ENCODE assay signal across 9 cellular contexts in genomic region chr12:52044284-52044983, GRCh38. TPM values are rescaled to one million over a fixed set of nuclear protein-coding genes. Genes with fewer than 3 reads are reported as not detected.
DNase-seq lines count a peak whose midpoint lies in the region; ATAC-seq and TF ChIP-seq lines count a peak whose summit lies in the region.
"Had no signal": no experiment of that assay in that cellular context is flagged by ENCODE, and none has a peak within 500 bp of the region (broad histone marks: within the 10 kb centered on the region; RNA-seq: fewer than 3 reads in every experiment).

No MANE protein-coding gene starts in this region.

- peak overlapping the region; percentile 1 to 22 (median 13) for H3K4me3 ChIP-seq in esophagus muscularis mucosa

- no peak for ATAC-seq in HG02970 (IDR thresholded peaks at IDR 0.05; ENCODE audit: low FRiP score, unreplicated experiment)
- ATAC-seq in GM21576 (IDR thresholded peaks at IDR 0.05; ENCODE audit: unreplicated experiment): no peak
- ATAC-seq in GM21367 (IDR thresholded peaks at IDR 0.05; ENCODE audit: unreplicated experiment): no peak

- H3K27me3 ChIP-seq in esophagus muscularis mucosa: no peaks in the 10 kb centered on the region

- no peak for TF ChIP-seq CTCF in esophagus muscularis mucosa (IDR thresholded peaks at IDR 0.05)

- peaks cover 0 to 30% (median 0%) of the 10 kb centered on the region in 4 donors for H3K36me3 ChIP-seq in esophagus muscularis mucosa

- peak overlapping the region; percentile 91 to 100 (median 97) for H3K27ac ChIP-seq in esophagus muscularis mucosa (replicated peaks in 1 of 4)
- H3K27ac ChIP-seq in temporal lobe (ENCODE audit: low read depth, low read length): peak overlapping the region; percentile 78

- peaks cover 56 to 92% (median 64%) of the 10 kb centered on the region in 4 donors for H3K4me1 ChIP-seq in esophagus muscularis mucosa

- WGBS in esophagus muscularis mucosa: 38% methylated on average over 9 of the region's 18 CpGs

- H3K9me3 ChIP-seq in esophagus muscularis mucosa: no peaks in the 10 kb centered on the region

- intact Hi-C loops in esophagus muscularis mucosa (cut with DNase I): no loop called here

- DNase-seq in NCI-H446 treated with DMSO at 0.1 percent for 48 hours (lab: John Stamatoyannopoulos, UW): peak; percentile 65
- no peak for DNase-seq in esophagus muscularis mucosa (ENCODE audit: extremely low spot score)
- DNase-seq in mucosa of gallbladder (ENCODE audit: low spot score): peak; percentile 77
- no peak for DNase-seq in NCI-H1092 (lab: John Stamatoyannopoulos, UW)
- DNase-seq: activated gamma-delta T cell had no signal

- TF ChIP-seq EP300 in esophagus muscularis mucosa (IDR thresholded peaks at IDR 0.05): no peak

- TF ChIP-seq POLR2A in esophagus muscularis mucosa (IDR thresholded peaks at IDR 0.05; ENCODE audit: low read depth): no peak

RNA-seq across cellular contexts. Expression of gene NR4A1, which starts 6.8 kb away (rescaled TPM):
- total RNA-seq in esophagus muscularis mucosa (10 to 100 TPM; 26.2 to 88.1 (median 59.4) TPM), mucosa of gallbladder (131 TPM), temporal lobe (10.1 TPM)

RNA-seq across cellular contexts. Expression of gene ATG101, which starts 25.3 kb away (rescaled TPM):
- total RNA-seq in esophagus muscularis mucosa: 10 to 100 TPM; 30.3 to 71.4 (median 61.2) TPM
- 38.6 TPM for total RNA-seq in mucosa of gallbladder
- total RNA-seq in temporal lobe: 15.0 TPM

RNA-seq across cellular contexts. Expression of gene SMIM41, which starts 35.1 kb away (rescaled TPM):
- total RNA-seq in esophagus muscularis mucosa (10 to 100 TPM in 1 of 4 donors, 1 to 10 TPM in 3; 2.1 to 26.6 (median 5.6) TPM), mucosa of gallbladder (0.46 TPM), temporal lobe (not detected)

RNA-seq across cellular contexts. Expression of gene TAMALIN, which starts 37.7 kb away (rescaled TPM):
- total RNA-seq in esophagus muscularis mucosa (10 to 100 TPM; 13.3 to 26.9 (median 18.3) TPM), mucosa of gallbladder (23.9 TPM), temporal lobe (1.5 TPM)

Comparison
In these comparisons a context has a peak if more than half of its experiments do, and no peak if none do; other contexts are left out.
1. DNase-seq: peak in NCI-H446 treated with DMSO at 0.1 percent for 48 hours (single experiment) and mucosa of gallbladder (single experiment); none in esophagus muscularis mucosa (single experiment) and NCI-H1092 (single experiment).